In the genomic region with DNA sequence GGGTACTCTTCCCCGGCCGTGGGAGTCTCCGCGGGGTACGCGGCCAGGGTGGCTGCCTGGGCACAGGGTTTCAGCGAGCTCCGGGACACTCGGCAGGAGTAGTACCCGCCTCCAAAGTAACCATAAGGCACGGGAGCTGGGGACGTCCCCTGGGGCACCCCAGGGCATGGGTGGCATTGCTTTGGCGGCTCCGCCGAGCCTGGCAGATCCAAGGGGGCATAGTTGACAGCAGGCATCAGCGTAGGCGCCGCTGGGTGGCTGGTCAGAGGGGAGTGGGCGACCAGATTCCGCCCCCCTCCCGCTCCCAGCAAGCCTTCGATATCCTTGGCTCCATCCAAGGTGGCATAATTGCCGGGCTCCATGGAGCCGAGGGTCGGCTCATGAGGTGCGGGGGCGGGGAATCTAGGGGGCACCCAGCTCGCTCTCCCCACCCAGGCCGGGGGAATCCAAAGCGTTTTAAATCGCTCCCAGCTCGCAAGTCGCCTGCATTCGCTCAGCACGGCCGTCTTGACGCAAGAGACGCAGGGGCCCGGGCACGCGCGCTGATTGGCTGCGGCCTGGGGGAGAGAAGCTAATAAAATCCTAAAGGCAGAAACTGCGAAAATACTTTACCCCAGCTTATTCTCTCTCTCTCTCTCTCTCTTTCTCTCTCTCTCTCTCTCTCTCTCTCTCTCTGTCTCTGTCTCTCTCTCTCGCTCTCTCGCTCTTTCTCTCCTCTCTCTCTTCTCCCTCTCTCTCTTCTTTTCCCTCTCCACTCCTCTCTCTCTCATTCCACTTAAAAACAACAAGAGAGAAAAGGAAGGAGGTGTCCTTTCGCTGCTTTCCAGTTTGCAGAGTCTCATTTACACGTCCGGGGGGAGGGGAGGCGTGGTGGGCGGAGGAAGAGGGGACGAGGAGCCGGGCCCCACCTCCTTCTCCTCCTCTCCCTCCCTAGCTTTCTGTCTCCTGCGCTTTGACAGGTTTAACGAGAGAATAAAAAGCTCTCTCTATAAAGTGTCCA, we compare ENCODE assay signal across 1 cellular context.
TF ChIP-seq lines count a peak whose summit lies in the region.

A gene (minus strand): TSS at position 519 of the 1,000 bp plus-strand sequence. CDS start 157 bp downstream, at position 362.

TF ChIP-seq in HEK293, 187 proteins besides CTCF, POLR2A, EP300 and RAD21 (continued from another document and continues in another):
- TF ChIP-seq SP2 (tag by site-specific recombination; IDR thresholded peaks at IDR 0.05), result peak; percentile 67
- TF ChIP-seq PRDM1 (tag by site-specific recombination; IDR thresholded peaks at IDR 0.05), result peak; percentile 99
- TF ChIP-seq RBAK (tag by site-specific recombination; IDR thresholded peaks at IDR 0.05), result peak; percentile 77; the same call in 1 of the 2 replicates
- TF ChIP-seq ZNF624 (tag by site-specific recombination; IDR thresholded peaks at IDR 0.05), result peak; percentile 44; the same call in 1 of the 2 replicates
- TF ChIP-seq, protein P1, sequence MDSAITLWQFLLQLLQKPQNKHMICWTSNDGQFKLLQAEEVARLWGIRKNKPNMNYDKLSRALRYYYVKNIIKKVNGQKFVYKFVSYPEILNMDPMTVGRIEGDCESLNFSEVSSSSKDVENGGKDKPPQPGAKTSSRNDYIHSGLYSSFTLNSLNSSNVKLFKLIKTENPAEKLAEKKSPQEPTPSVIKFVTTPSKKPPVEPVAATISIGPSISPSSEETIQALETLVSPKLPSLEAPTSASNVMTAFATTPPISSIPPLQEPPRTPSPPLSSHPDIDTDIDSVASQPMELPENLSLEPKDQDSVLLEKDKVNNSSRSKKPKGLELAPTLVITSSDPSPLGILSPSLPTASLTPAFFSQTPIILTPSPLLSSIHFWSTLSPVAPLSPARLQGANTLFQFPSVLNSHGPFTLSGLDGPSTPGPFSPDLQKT (IDR thresholded peaks at IDR 0.05; ENCODE audit: borderline replicate concordance, low read depth, low read length), result no peak
- TF ChIP-seq ZFHX2 (tag by site-specific recombination; conservative IDR thresholded peaks at IDR 0.05), result peak; percentile 84
- peak; percentile 39; the same call in 1 of the 2 replicates for TF ChIP-seq ZNF654 (tag by site-specific recombination; IDR thresholded peaks at IDR 0.05; ENCODE audit: low read depth)
- TF ChIP-seq, protein P2, sequence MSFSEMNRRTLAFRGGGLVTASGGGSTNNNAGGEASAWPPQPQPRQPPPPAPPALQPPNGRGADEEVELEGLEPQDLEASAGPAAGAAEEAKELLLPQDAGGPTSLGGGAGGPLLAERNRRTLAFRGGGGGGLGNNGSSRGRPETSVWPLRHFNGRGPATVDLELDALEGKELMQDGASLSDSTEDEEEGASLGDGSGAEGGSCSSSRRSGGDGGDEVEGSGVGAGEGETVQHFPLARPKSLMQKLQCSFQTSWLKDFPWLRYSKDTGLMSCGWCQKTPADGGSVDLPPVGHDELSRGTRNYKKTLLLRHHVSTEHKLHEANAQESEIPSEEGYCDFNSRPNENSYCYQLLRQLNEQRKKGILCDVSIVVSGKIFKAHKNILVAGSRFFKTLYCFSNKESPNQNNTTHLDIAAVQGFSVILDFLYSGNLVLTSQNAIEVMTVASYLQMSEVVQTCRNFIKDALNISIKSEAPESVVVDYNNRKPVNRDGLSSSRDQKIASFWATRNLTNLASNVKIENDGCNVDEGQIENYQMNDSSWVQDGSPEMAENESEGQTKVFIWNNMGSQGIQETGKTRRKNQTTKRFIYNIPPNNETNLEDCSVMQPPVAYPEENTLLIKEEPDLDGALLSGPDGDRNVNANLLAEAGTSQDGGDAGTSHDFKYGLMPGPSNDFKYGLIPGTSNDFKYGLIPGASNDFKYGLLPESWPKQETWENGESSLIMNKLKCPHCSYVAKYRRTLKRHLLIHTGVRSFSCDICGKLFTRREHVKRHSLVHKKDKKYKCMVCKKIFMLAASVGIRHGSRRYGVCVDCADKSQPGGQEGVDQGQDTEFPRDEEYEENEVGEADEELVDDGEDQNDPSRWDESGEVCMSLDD (tag by site-specific recombination; IDR thresholded peaks at IDR 0.05), result peak; percentile 88
- no peak for TF ChIP-seq TCF7L2 (IDR thresholded peaks at IDR 0.05; ENCODE audit: borderline replicate concordance, low read depth, low read length)
- no peak for TF ChIP-seq ZNF404 (tag by site-specific recombination; IDR thresholded peaks at IDR 0.05)
- no peak for TF ChIP-seq ZNF473 (tag by site-specific recombination; IDR thresholded peaks at IDR 0.05)
- TF ChIP-seq ZNF2 (tag by site-specific recombination; IDR thresholded peaks at IDR 0.05), result peak; percentile 99
- no peak for TF ChIP-seq ZNF544 (tag by site-specific recombination; IDR thresholded peaks at IDR 0.05)
- TF ChIP-seq ZBTB1 (tag by site-specific recombination; IDR thresholded peaks at IDR 0.05), result peak; percentile 88
- TF ChIP-seq, protein P3, sequence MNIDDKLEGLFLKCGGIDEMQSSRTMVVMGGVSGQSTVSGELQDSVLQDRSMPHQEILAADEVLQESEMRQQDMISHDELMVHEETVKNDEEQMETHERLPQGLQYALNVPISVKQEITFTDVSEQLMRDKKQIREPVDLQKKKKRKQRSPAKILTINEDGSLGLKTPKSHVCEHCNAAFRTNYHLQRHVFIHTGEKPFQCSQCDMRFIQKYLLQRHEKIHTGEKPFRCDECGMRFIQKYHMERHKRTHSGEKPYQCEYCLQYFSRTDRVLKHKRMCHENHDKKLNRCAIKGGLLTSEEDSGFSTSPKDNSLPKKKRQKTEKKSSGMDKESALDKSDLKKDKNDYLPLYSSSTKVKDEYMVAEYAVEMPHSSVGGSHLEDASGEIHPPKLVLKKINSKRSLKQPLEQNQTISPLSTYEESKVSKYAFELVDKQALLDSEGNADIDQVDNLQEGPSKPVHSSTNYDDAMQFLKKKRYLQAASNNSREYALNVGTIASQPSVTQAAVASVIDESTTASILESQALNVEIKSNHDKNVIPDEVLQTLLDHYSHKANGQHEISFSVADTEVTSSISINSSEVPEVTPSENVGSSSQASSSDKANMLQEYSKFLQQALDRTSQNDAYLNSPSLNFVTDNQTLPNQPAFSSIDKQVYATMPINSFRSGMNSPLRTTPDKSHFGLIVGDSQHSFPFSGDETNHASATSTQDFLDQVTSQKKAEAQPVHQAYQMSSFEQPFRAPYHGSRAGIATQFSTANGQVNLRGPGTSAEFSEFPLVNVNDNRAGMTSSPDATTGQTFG (tag by site-specific recombination; IDR thresholded peaks at IDR 0.05; ENCODE audit: borderline replicate concordance), result peak; percentile 70; the same call in 1 of the 2 replicates
- no peak for TF ChIP-seq ZNF701 (tag by site-specific recombination; IDR thresholded peaks at IDR 0.05)
- TF ChIP-seq, protein P4, sequence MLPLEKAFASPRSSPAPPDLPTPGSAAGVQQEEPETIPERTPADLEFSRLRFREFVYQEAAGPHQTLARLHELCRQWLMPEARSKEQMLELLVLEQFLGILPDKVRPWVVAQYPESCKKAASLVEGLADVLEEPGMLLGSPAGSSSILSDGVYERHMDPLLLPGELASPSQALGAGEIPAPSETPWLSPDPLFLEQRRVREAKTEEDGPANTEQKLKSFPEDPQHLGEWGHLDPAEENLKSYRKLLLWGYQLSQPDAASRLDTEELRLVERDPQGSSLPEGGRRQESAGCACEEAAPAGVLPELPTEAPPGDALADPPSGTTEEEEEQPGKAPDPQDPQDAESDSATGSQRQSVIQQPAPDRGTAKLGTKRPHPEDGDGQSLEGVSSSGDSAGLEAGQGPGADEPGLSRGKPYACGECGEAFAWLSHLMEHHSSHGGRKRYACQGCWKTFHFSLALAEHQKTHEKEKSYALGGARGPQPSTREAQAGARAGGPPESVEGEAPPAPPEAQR (tag by site-specific recombination; IDR thresholded peaks at IDR 0.05), result peak; percentile 99
- TF ChIP-seq ZNF266 (tag by site-specific recombination; IDR thresholded peaks at IDR 0.05; ENCODE audit: low read depth), result 0 out of 2 replicates have a peak, but pooled peaks have one; percentile 70
- TF ChIP-seq, protein P5, sequence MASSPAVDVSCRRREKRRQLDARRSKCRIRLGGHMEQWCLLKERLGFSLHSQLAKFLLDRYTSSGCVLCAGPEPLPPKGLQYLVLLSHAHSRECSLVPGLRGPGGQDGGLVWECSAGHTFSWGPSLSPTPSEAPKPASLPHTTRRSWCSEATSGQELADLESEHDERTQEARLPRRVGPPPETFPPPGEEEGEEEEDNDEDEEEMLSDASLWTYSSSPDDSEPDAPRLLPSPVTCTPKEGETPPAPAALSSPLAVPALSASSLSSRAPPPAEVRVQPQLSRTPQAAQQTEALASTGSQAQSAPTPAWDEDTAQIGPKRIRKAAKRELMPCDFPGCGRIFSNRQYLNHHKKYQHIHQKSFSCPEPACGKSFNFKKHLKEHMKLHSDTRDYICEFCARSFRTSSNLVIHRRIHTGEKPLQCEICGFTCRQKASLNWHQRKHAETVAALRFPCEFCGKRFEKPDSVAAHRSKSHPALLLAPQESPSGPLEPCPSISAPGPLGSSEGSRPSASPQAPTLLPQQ (tag by site-specific recombination; IDR thresholded peaks at IDR 0.05), result peak; percentile 100
- TF ChIP-seq, protein P6, sequence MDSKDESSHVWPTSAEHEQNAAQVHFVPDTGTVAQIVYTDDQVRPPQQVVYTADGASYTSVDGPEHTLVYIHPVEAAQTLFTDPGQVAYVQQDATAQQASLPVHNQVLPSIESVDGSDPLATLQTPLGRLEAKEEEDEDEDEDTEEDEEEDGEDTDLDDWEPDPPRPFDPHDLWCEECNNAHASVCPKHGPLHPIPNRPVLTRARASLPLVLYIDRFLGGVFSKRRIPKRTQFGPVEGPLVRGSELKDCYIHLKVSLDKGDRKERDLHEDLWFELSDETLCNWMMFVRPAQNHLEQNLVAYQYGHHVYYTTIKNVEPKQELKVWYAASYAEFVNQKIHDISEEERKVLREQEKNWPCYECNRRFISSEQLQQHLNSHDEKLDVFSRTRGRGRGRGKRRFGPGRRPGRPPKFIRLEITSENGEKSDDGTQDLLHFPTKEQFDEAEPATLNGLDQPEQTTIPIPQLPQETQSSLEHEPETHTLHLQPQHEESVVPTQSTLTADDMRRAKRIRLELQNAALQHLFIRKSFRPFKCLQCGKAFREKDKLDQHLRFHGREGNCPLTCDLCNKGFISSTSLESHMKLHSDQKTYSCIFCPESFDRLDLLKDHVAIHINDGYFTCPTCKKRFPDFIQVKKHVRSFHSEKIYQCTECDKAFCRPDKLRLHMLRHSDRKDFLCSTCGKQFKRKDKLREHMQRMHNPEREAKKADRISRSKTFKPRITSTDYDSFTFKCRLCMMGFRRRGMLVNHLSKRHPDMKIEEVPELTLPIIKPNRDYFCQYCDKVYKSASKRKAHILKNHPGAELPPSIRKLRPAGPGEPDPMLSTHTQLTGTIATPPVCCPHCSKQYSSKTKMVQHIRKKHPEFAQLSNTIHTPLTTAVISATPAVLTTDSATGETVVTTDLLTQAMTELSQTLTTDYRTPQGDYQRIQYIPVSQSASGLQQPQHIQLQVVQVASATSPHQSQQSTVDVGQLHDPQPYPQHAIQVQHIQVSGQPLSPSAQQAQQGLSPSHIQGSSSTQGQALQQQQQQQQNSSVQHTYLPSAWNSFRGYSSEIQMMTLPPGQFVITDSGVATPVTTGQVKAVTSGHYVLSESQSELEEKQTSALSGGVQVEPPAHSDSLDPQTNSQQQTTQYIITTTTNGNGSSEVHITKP (tag by site-specific recombination; IDR thresholded peaks at IDR 0.05), result peak; percentile 94
- TF ChIP-seq ZNF560 (tag by site-specific recombination; IDR thresholded peaks at IDR 0.05; ENCODE audit: borderline replicate concordance), result no peak
- peak; percentile 35; the same call in 1 of the 2 replicates for TF ChIP-seq ZNF16 (tag by site-specific recombination; IDR thresholded peaks at IDR 0.05; ENCODE audit: low read depth)
- peak; percentile 81; the same call in 1 of the 2 replicates for TF ChIP-seq ZNF155 (tag by site-specific recombination; IDR thresholded peaks at IDR 0.05)
- TF ChIP-seq ZBTB8A (tag by site-specific recombination; IDR thresholded peaks at IDR 0.05), result peak; percentile 67
- TF ChIP-seq ZNF24 (tag by site-specific recombination; IDR thresholded peaks at IDR 0.05), result peak; percentile 92
- peak; percentile 61; the same call in 1 of the 2 replicates for TF ChIP-seq EGR2 (tag by site-specific recombination; IDR thresholded peaks at IDR 0.05; ENCODE audit: low read depth)
- TF ChIP-seq KLF8 (tag by site-specific recombination; IDR thresholded peaks at IDR 0.05), result peak; percentile 97
- 0 out of 2 replicates have a peak, but pooled peaks have one; percentile 75 for TF ChIP-seq ZNF785 (tag by site-specific recombination; IDR thresholded peaks at IDR 0.05)
- no peak for TF ChIP-seq ZNF202 (tag by site-specific recombination; IDR thresholded peaks at IDR 0.05; ENCODE audit: borderline replicate concordance)
- TF ChIP-seq ZNF114 (tag by site-specific recombination; IDR thresholded peaks at IDR 0.05), result no peak
- TF ChIP-seq, protein P7, sequence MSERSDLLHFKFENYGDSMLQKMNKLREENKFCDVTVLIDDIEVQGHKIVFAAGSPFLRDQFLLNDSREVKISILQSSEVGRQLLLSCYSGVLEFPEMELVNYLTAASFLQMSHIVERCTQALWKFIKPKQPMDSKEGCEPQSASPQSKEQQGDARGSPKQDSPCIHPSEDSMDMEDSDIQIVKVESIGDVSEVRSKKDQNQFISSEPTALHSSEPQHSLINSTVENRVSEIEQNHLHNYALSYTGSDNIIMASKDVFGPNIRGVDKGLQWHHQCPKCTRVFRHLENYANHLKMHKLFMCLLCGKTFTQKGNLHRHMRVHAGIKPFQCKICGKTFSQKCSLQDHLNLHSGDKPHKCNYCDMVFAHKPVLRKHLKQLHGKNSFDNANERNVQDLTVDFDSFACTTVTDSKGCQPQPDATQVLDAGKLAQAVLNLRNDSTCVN (tag by site-specific recombination; optimal IDR thresholded peaks at IDR 0.05), result peak; percentile 66
- TF ChIP-seq ZFP37 (tag by site-specific recombination; IDR thresholded peaks at IDR 0.05), result no peak
- peak; percentile 96 for TF ChIP-seq ZNF335 (tag by site-specific recombination; conservative IDR thresholded peaks at IDR 0.05)
- TF ChIP-seq SCRT1 (tag by site-specific recombination; IDR thresholded peaks at IDR 0.05; ENCODE audit: borderline replicate concordance), result no peak
- TF ChIP-seq, protein P8, sequence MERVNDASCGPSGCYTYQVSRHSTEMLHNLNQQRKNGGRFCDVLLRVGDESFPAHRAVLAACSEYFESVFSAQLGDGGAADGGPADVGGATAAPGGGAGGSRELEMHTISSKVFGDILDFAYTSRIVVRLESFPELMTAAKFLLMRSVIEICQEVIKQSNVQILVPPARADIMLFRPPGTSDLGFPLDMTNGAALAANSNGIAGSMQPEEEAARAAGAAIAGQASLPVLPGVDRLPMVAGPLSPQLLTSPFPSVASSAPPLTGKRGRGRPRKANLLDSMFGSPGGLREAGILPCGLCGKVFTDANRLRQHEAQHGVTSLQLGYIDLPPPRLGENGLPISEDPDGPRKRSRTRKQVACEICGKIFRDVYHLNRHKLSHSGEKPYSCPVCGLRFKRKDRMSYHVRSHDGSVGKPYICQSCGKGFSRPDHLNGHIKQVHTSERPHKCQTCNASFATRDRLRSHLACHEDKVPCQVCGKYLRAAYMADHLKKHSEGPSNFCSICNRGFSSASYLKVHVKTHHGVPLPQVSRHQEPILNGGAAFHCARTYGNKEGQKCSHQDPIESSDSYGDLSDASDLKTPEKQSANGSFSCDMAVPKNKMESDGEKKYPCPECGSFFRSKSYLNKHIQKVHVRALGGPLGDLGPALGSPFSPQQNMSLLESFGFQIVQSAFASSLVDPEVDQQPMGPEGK (tag by site-specific recombination; IDR thresholded peaks at IDR 0.05), result peak; percentile 98
- no peak for TF ChIP-seq ZNF37A (tag by site-specific recombination; IDR thresholded peaks at IDR 0.05)
- TF ChIP-seq ZNF501 (tag by site-specific recombination; IDR thresholded peaks at IDR 0.05), result peak; percentile 90; the same call in 1 of the 2 replicates
- peak; percentile 86; the same call in 1 of the 2 replicates for TF ChIP-seq MZF1 (tag by site-specific recombination; IDR thresholded peaks at IDR 0.05; ENCODE audit: borderline replicate concordance)
